ENCODE assay signal across 8 cellular contexts in genomic region chr4:119532319-119532718, GRCh38.
"Had no signal": no experiment of that assay in that cellular context is flagged by ENCODE, and none has a peak within 500 bp of the region (broad histone marks: within the 10 kb centered on the region; RNA-seq: fewer than 3 reads in every experiment).

No MANE protein-coding gene starts in this region.

- H3K4me3 Mint-ChIP-seq: HFFc6 had no signal

- H3K4me3 ChIP-seq: HAP-1, K562 had no signal

- H3K27ac ChIP-seq: HL-60 had no signal

- DNase-seq: GOT3, H7, HFFc6, IMR-90 had no signal

- H3K27ac Mint-ChIP-seq: HFFc6 had no signal

- H3K9me3 ChIP-seq: HAP-1 had no signal

- H3K36me3 ChIP-seq: HAP-1 had no signal

- ATAC-seq: HCT116, K562 had no signal
